19 cellular contexts compared by ENCODE assay signal in the genomic region with DNA sequence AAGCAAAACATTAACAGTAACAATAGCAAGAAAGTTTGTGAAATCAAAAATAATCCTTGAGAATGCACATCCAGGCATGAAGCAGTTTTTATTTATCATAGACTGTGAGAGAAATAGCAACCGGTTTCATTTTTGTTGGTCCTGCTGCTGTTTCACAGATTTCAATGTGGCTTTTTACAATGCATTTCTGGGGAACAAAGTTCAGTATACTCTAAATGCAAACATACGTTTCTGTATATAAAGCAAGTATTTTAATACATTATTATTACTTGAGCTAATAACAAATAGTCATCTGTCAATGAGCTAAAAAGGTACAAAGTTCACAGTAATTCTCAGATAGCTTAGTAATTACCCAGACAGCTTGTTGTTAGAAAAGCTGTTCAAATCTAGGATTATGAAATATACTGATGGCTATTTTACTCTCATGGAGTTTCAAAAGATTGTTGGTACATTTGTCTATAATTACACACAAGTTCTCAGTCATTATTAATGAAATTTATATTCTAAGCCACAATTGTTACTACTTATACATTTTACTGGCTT. TPM values are rescaled to one million over a fixed set of nuclear protein-coding genes. Genes with fewer than 3 reads are reported as not detected.
DNase-seq lines count a peak whose midpoint lies in the region; TF ChIP-seq lines count a peak whose summit lies in the region.
"Had no signal": no experiment of that assay in that cellular context is flagged by ENCODE, and none has a peak within 500 bp of the region (broad histone marks: within the 10 kb centered on the region; RNA-seq: fewer than 3 reads in every experiment).

No MANE protein-coding gene starts in this region.

- no peak overlapping the region for H3K4me3 ChIP-seq in GM23248
- H3K4me3 ChIP-seq in WERI-Rb-1 (ENCODE audit: low read depth, low read length), result peak overlapping the region; percentile 6; the same call in 1 of the 2 replicates
- H3K4me3 ChIP-seq in hepatocyte, result no peak overlapping the region
- H3K4me3 ChIP-seq in smooth muscle cell, result no peak overlapping the region
- H3K4me3 ChIP-seq: cardiac muscle cell, esophagus muscularis mucosa, skin epidermis had no signal

- H2AFZ ChIP-seq in GM23248 (0 out of 2 replicates have a peak overlapping the region, but pooled peaks have one; percentile 15), hepatocyte (no peak overlapping the region), smooth muscle cell (ENCODE audit: low read depth) (no peak overlapping the region)

- no peaks in the 10 kb centered on the region for H3K9me2 ChIP-seq in GM23248 (ENCODE audit: insufficient read depth)
- H3K9me2 ChIP-seq in hepatocyte (replicated peaks; ENCODE audit: insufficient read depth), result no peaks in the 10 kb centered on the region

- H3K4me1 ChIP-seq in GM23248 (ENCODE audit: insufficient read depth) (peaks cover 6% of the 10 kb centered on the region; the same call in 1 of the 2 replicates), hepatocyte (ENCODE audit: insufficient read depth) (no peaks in the 10 kb centered on the region), smooth muscle cell (ENCODE audit: low read depth) (no peaks in the 10 kb centered on the region)

- WGBS in GM23248 (ENCODE audit: low coverage in 1 of 2, low lambda C conversion rate in 2 of 2, missing lambda C conversion rate in 2 of 2), 2 experiments, result 42 to 46% methylated on average over 2 of the region's 2 CpGs
- 54% methylated on average over 2 of the region's 2 CpGs for WGBS in hepatocyte (ENCODE audit: low lambda C conversion rate, missing lambda C conversion rate)
- 93% methylated on average over 2 of the region's 2 CpGs for WGBS in smooth muscle cell (ENCODE audit: low lambda C conversion rate)

- H3K79me2 ChIP-seq in GM23248 (ENCODE audit: insufficient read depth) (peaks cover 81% of the 10 kb centered on the region), hepatocyte (no peaks in the 10 kb centered on the region), smooth muscle cell (ENCODE audit: low read depth) (peaks cover 12% of the 10 kb centered on the region)

- no peak for DNase-seq in GM23248
- no peak for DNase-seq in WERI-Rb-1
- no peak for DNase-seq in hepatocyte (ENCODE audit: low spot score)
- no peak for DNase-seq in smooth muscle cell (lab: John Stamatoyannopoulos, UW; ENCODE audit: unreplicated experiment)
- DNase-seq in activated CD8-positive, alpha-beta memory T cell treated with anti-CD3 and anti-CD28 coated beads for 24 hours, result no peak
- DNase-seq in kidney tubule cell (ENCODE audit: low spot score), result no peak
- DNase-seq in stimulated activated CD4-positive, alpha-beta T cell treated with anti-CD3 and anti-CD28 coated beads, Interleukin-2, amount 100 ng/mL, for 24 hours, result no peak
- DNase-seq: activated effector memory CD4-positive, alpha-beta T cell treated with Interleukin-2 at 50 U/mL for 16 hours; aorta; CD4-positive, alpha-beta T cell; cortex of kidney; DMS153; endodermal cell; H7; stimulated activated CD4-positive, alpha-beta T cell treated with anti-CD3 and anti-CD28 coated beads, Interleukin-1b, Interleukin-23, amount 100 ng/mL, for 48 hours; trophoblast cell had no signal

- no peaks in the 10 kb centered on the region for H4K20me1 ChIP-seq in GM23248 (ENCODE audit: insufficient read depth)
- no peaks in the 10 kb centered on the region for H4K20me1 ChIP-seq in hepatocyte (ENCODE audit: insufficient read depth, poor library complexity, severe bottlenecking)
- peaks cover 2% of the 10 kb centered on the region for H4K20me1 ChIP-seq in smooth muscle cell (ENCODE audit: low read depth)

- H3K27me3 ChIP-seq in GM23248 (replicated peaks; ENCODE audit: insufficient read depth) (no peaks in the 10 kb centered on the region), WERI-Rb-1 (ENCODE audit: insufficient read depth, low read depth, severe bottlenecking) (no peaks in the 10 kb centered on the region), hepatocyte (no peaks in the 10 kb centered on the region), smooth muscle cell (ENCODE audit: low read depth) (no peaks in the 10 kb centered on the region)
- H3K27me3 ChIP-seq: cardiac muscle cell, esophagus muscularis mucosa had no signal

- no peaks in the 10 kb centered on the region for H3K36me3 ChIP-seq in GM23248 (ENCODE audit: low read depth)
- peaks cover 5% of the 10 kb centered on the region for H3K36me3 ChIP-seq in WERI-Rb-1
- no peaks in the 10 kb centered on the region for H3K36me3 ChIP-seq in hepatocyte (replicated peaks; ENCODE audit: insufficient read depth, low read depth)
- no peaks in the 10 kb centered on the region for H3K36me3 ChIP-seq in smooth muscle cell (ENCODE audit: low read depth)
- H3K36me3 ChIP-seq: cardiac muscle cell, esophagus muscularis mucosa had no signal

- in situ Hi-C loops in GM23248 (cut with MboI), result no loop called here

- H3K4me2 ChIP-seq in GM23248 (ENCODE audit: unreplicated experiment), result peak overlapping the region; percentile 8
- H3K4me2 ChIP-seq in hepatocyte, result peak overlapping the region; percentile 29
- H3K4me2 ChIP-seq in smooth muscle cell, result no peak overlapping the region

- no peaks in the 10 kb centered on the region for H3K9me3 ChIP-seq in GM23248 (ENCODE audit: low read depth)
- no peaks in the 10 kb centered on the region for H3K9me3 ChIP-seq in WERI-Rb-1 (ENCODE audit: severe bottlenecking)
- H3K9me3 ChIP-seq in hepatocyte (ENCODE audit: low read depth), result no peaks in the 10 kb centered on the region
- no peaks in the 10 kb centered on the region for H3K9me3 ChIP-seq in smooth muscle cell (replicated peaks; ENCODE audit: low read depth)
- H3K9me3 ChIP-seq: esophagus muscularis mucosa had no signal

- peak overlapping the region; percentile 8; the same call in 1 of the 2 replicates for H3K9ac ChIP-seq in GM23248
- peak overlapping the region; percentile 13 for H3K9ac ChIP-seq in smooth muscle cell (ENCODE audit: low read depth)

- TF ChIP-seq CTCF in WERI-Rb-1 (IDR thresholded peaks at IDR 0.05; ENCODE audit: low read depth, low read length) (no peak), hepatocyte (IDR thresholded peaks at IDR 0.05; ENCODE audit: poor library complexity) (no peak), smooth muscle cell (IDR thresholded peaks at IDR 0.05; ENCODE audit: borderline replicate concordance, insufficient read depth, poor library complexity, severe bottlenecking) (no peak)

- H3F3A ChIP-seq in GM23248 (ENCODE audit: insufficient read depth) (no peaks in the 10 kb centered on the region), smooth muscle cell (ENCODE audit: low read depth) (no peaks in the 10 kb centered on the region)

- H3K27ac ChIP-seq in GM23248 (no peak overlapping the region), WERI-Rb-1 (peak overlapping the region; percentile 58), hepatocyte (no peak overlapping the region), smooth muscle cell (ENCODE audit: low read depth) (no peak overlapping the region)
- H3K27ac ChIP-seq: cardiac muscle cell, esophagus muscularis mucosa had no signal

RNA-seq across cellular contexts. Expression of a gene that starts 50.8 kb away (rescaled TPM):
- total RNA-seq in GM23248 (2014; rRNA removed; shearing (Covaris generic)), result 27.4 and 30.9 TPM in 2 replicates
- polyA plus RNA-seq in GM23248 (2016; fragmentation: Nextera tagmentation; extraction: Ambion mirVana), result 13.4 and 14.5 TPM in 2 replicates
- total RNA-seq in hepatocyte, result 21.6 and 23.3 TPM in 2 replicates
- polyA plus RNA-seq in hepatocyte, result 14.8 and 15.9 TPM in 2 replicates
- total RNA-seq in smooth muscle cell, result 28.7 and 34.6 TPM in 2 replicates
- 15.3 and 16.4 TPM in 2 replicates for polyA plus RNA-seq in smooth muscle cell
